In genomic region chr20:10673831-10674683, GRCh38 we compare ENCODE assay signal across 1 cellular context.
A peak's percentile ranks its signal among the peaks of the same experiment; 100 is the strongest.
TF ChIP-seq lines count a peak whose summit lies in the region.

TSS of gene JAG1 (minus strand) at chr20:10673999. CDS start at chr20:10673530, 469 bp downstream.

TF ChIP-seq in HepG2, 621 proteins besides CTCF, POLR2A, EP300 and RAD21 (continued from another document and continues in another):
- TF ChIP-seq MLXIP (CRISPR knock-in tag; IDR thresholded peaks at IDR 0.05; ENCODE audit: borderline replicate concordance) = peak; percentile 42; the same call in 1 of the 2 replicates
- peak; percentile 75; the same call in 1 of the 2 replicates for TF ChIP-seq ZNF761 (CRISPR knock-in tag; conservative IDR thresholded peaks at IDR 0.05)
- TF ChIP-seq ATF6 (CRISPR knock-in tag; conservative IDR thresholded peaks at IDR 0.05) = no peak; the same call in 1 of the 2 replicates
- TF ChIP-seq RFX1 (IDR thresholded peaks at IDR 0.05) = no peak
- TF ChIP-seq CAMTA2 (CRISPR knock-in tag; IDR thresholded peaks at IDR 0.05; ENCODE audit: borderline replicate concordance) = peak; percentile 84
- TF ChIP-seq KLF12 (CRISPR knock-in tag; IDR thresholded peaks at IDR 0.05; ENCODE audit: borderline replicate concordance) = 0 out of 2 replicates have a peak, but pooled peaks have one; percentile 64
- no peak for TF ChIP-seq THAP9 (CRISPR knock-in tag; IDR thresholded peaks at IDR 0.05; ENCODE audit: borderline replicate concordance)
- no peak; the same call in 1 of the 2 replicates for TF ChIP-seq BCL3 (CRISPR knock-in tag; IDR thresholded peaks at IDR 0.05)
- TF ChIP-seq HOXA5 (CRISPR knock-in tag; IDR thresholded peaks at IDR 0.05) = peak; percentile 95; the same call in 1 of the 2 replicates
- no peak for TF ChIP-seq ZNF839 (CRISPR knock-in tag; IDR thresholded peaks at IDR 0.05; ENCODE audit: borderline replicate concordance)
- TF ChIP-seq ZBTB38 (CRISPR knock-in tag; IDR thresholded peaks at IDR 0.05) = peak; percentile 38; the same call in 1 of the 2 replicates
- peak; percentile 25; the same call in 1 of the 2 replicates for TF ChIP-seq ELF1 (CRISPR knock-in tag; IDR thresholded peaks at IDR 0.05)
- peak; percentile 78 for TF ChIP-seq CBX5 (CRISPR knock-in tag; IDR thresholded peaks at IDR 0.05; ENCODE audit: borderline replicate concordance)
- peak; percentile 76; the same call in 1 of the 2 replicates for TF ChIP-seq NFAT5 (CRISPR knock-in tag; IDR thresholded peaks at IDR 0.05)
- TF ChIP-seq ZNF83 (CRISPR knock-in tag; IDR thresholded peaks at IDR 0.05; ENCODE audit: borderline replicate concordance) = 0 out of 2 replicates have a peak, but pooled peaks have one; percentile 25
- TF ChIP-seq ZNF879 (CRISPR knock-in tag; IDR thresholded peaks at IDR 0.05) = peak; percentile 71; the same call in 1 of the 2 replicates
- TF ChIP-seq JUND (CRISPR knock-in tag; IDR thresholded peaks at IDR 0.05) = peak; percentile 10; the same call in 1 of the 2 replicates
- TF ChIP-seq YEATS4 (CRISPR knock-in tag; IDR thresholded peaks at IDR 0.05; ENCODE audit: borderline replicate concordance) = peak; percentile 77
- no peak; the same call in 1 of the 2 replicates for TF ChIP-seq ZNF558 (CRISPR knock-in tag; IDR thresholded peaks at IDR 0.05; ENCODE audit: borderline replicate concordance)
- TF ChIP-seq ZNF557 (CRISPR knock-in tag; IDR thresholded peaks at IDR 0.05) = peak; percentile 11; the same call in 1 of the 2 replicates
- TF ChIP-seq DNMT3B (CRISPR knock-in tag; conservative IDR thresholded peaks at IDR 0.05) = 0 out of 2 replicates have a peak, but pooled peaks have one; percentile 31
- TF ChIP-seq ZNF513 (CRISPR knock-in tag; conservative IDR thresholded peaks at IDR 0.05) = no peak
- peak; percentile 56; the same call in 1 of the 2 replicates for TF ChIP-seq ZNF556 (CRISPR knock-in tag; IDR thresholded peaks at IDR 0.05; ENCODE audit: borderline replicate concordance)
- TF ChIP-seq POLR2AphosphoS5 (IDR thresholded peaks at IDR 0.05; ENCODE audit: low read depth, low read length) = peak; percentile 98
- peak; percentile 25 for TF ChIP-seq TEAD3 (CRISPR knock-in tag; optimal IDR thresholded peaks at IDR 0.05; ENCODE audit: borderline replicate concordance)
- TF ChIP-seq MED8 (CRISPR knock-in tag; IDR thresholded peaks at IDR 0.05; ENCODE audit: insufficient replicate concordance) = peak; percentile 95
- peak; percentile 34; the same call in 1 of the 3 replicates for TF ChIP-seq MXI1 (IDR thresholded peaks at IDR 0.05; ENCODE audit: borderline replicate concordance, low read depth, low read length)
- peak; percentile 73; the same call in 1 of the 2 replicates for TF ChIP-seq REPIN1 (CRISPR knock-in tag; IDR thresholded peaks at IDR 0.05; ENCODE audit: borderline replicate concordance, low read depth)
- TF ChIP-seq ZNF776 (CRISPR knock-in tag; IDR thresholded peaks at IDR 0.05) = peak; percentile 95; the same call in 1 of the 2 replicates
- TF ChIP-seq ZFYVE20 (CRISPR knock-in tag; IDR thresholded peaks at IDR 0.05; ENCODE audit: borderline replicate concordance, low read depth) = 0 out of 2 replicates have a peak, but pooled peaks have one; percentile 86
- peak; percentile 51; the same call in 1 of the 2 replicates for TF ChIP-seq GFI1 (CRISPR knock-in tag; IDR thresholded peaks at IDR 0.05; ENCODE audit: borderline replicate concordance)
- 0 out of 2 replicates have a peak, but pooled peaks have one; percentile 69 for TF ChIP-seq FLYWCH1 (CRISPR knock-in tag; IDR thresholded peaks at IDR 0.05)
- 0 out of 2 replicates have a peak, but pooled peaks have one; percentile 62 for TF ChIP-seq ZNF33A (CRISPR knock-in tag; IDR thresholded peaks at IDR 0.05; ENCODE audit: borderline replicate concordance)
